In the genomic region with DNA sequence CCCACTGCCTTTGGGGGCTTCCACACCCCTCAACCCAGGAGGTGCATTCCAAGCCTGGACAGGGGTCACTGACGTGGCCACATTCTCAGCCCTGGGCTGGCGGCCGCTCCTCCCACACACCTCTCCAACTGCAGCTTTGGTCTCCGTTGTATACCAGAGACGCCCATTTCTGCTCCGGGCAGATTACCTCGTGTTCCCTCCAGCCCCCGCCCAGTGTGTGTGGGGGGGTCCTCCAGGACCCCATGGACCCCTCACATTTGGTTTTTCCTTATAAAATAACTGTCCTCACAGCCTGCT, we compare ENCODE assay signal across 10 cellular contexts. TPM values are rescaled to one million over a fixed set of nuclear protein-coding genes. Genes with fewer than 3 reads are reported as not detected.
DNase-seq lines count a peak whose midpoint lies in the region; ATAC-seq and TF ChIP-seq lines count a peak whose summit lies in the region.
"Had no signal": no experiment of that assay in that cellular context is flagged by ENCODE, and none has a peak within 500 bp of the region (broad histone marks: within the 10 kb centered on the region; RNA-seq: fewer than 3 reads in every experiment).

No MANE protein-coding gene starts in this region.

- CTCF ChIA-PET in CD8-positive, alpha-beta memory T cell (lab: Charles Lee): no interaction called here

- H3K27ac ChIP-seq in CD8-positive, alpha-beta memory T cell (ENCODE audit: low read depth, low read length): no peak overlapping the region
- no peak overlapping the region for H3K27ac ChIP-seq in HUES64 (ENCODE audit: low read depth, low read length)

- H3K36me3 Mint-ChIP-seq in CD8-positive, alpha-beta memory T cell: no peaks in the 10 kb centered on the region
- H3K36me3 Mint-ChIP-seq in chondrocyte (ENCODE audit: low read depth): no peaks in the 10 kb centered on the region
- H3K36me3 Mint-ChIP-seq in naive thymus-derived CD8-positive, alpha-beta T cell: no peaks in the 10 kb centered on the region

- peak overlapping the region; percentile 51 to 86 (median 70) for H3K4me3 Mint-ChIP-seq in CD8-positive, alpha-beta memory T cell
- peak overlapping the region; percentile 38 for H3K4me3 Mint-ChIP-seq in chondrocyte (ENCODE audit: unreplicated experiment)
- peak overlapping the region; percentile 49 to 90 (median 71) for H3K4me3 Mint-ChIP-seq in naive thymus-derived CD8-positive, alpha-beta T cell

- H3K4me3 ChIP-seq in CD8-positive, alpha-beta memory T cell (ENCODE audit: low read length): no peak overlapping the region
- H3K4me3 ChIP-seq in HUES64 (ENCODE audit: low read length): peak overlapping the region; percentile 89

- no peaks in the 10 kb centered on the region for H3K9me3 Mint-ChIP-seq in CD8-positive, alpha-beta memory T cell
- no peaks in the 10 kb centered on the region for H3K9me3 Mint-ChIP-seq in chondrocyte (ENCODE audit: low read depth)
- no peaks in the 10 kb centered on the region for H3K9me3 Mint-ChIP-seq in naive thymus-derived CD8-positive, alpha-beta T cell

- no peak overlapping the region for H3K9ac ChIP-seq in HUES64 (ENCODE audit: low read depth, low read length)

- peaks cover 19% of the 10 kb centered on the region for H3K4me1 ChIP-seq in CD8-positive, alpha-beta memory T cell (ENCODE audit: insufficient read depth, low read length)
- no peaks in the 10 kb centered on the region for H3K4me1 ChIP-seq in HUES64 (ENCODE audit: insufficient read depth, low read length)

- TF ChIP-seq CTCF in chondrocyte (IDR thresholded peaks at IDR 0.05): no peak

- DNase-seq in CD8-positive, alpha-beta memory T cell: no peak
- DNase-seq in chondrocyte (ENCODE audit: low spot score) (no peak), amygdala (lab: John Stamatoyannopoulos, UW) (no peak), NCI-H524 (lab: John Stamatoyannopoulos, UW) (no peak), RKO (ENCODE audit: low spot score) (no peak)
- DNase-seq in naive thymus-derived CD8-positive, alpha-beta T cell: no peak
- DNase-seq: cerebellar nuclear complex, OCI-M1 had no signal

- WGBS in HUES64: 54% methylated on average over 5 of the region's 8 CpGs

- H3K27me3 Mint-ChIP-seq in CD8-positive, alpha-beta memory T cell: peaks cover 4 to 5% of the 10 kb centered on the region in 2 donors
- no peaks in the 10 kb centered on the region for H3K27me3 Mint-ChIP-seq in chondrocyte (ENCODE audit: low read depth)
- peaks cover 0 to 10% (median 0%) of the 10 kb centered on the region in 5 donors for H3K27me3 Mint-ChIP-seq in naive thymus-derived CD8-positive, alpha-beta T cell

- H3K4me1 Mint-ChIP-seq in CD8-positive, alpha-beta memory T cell: peaks cover 0 to 20% (median 2%) of the 10 kb centered on the region in 3 donors
- peaks cover 6% of the 10 kb centered on the region for H3K4me1 Mint-ChIP-seq in chondrocyte (ENCODE audit: low read depth)
- peaks cover 9 to 23% (median 18%) of the 10 kb centered on the region in 4 donors for H3K4me1 Mint-ChIP-seq in naive thymus-derived CD8-positive, alpha-beta T cell

- H3K27me3 ChIP-seq in CD8-positive, alpha-beta memory T cell (ENCODE audit: insufficient read depth, low read length, poor library complexity, severe bottlenecking): no peaks in the 10 kb centered on the region
- H3K27me3 ChIP-seq in HUES64 (ENCODE audit: insufficient read depth, low read length): peaks cover 39% of the 10 kb centered on the region

- POLR2A ChIA-PET in CD8-positive, alpha-beta memory T cell (lab: Charles Lee): no interaction called here
- POLR2A ChIA-PET in naive thymus-derived CD8-positive, alpha-beta T cell (lab: Charles Lee): interaction anchor here (0.8 kb wide), 1 partner anchor 307 kb away, joined by 4 read pairs; a partner anchor contains a TSS

- no peak for ATAC-seq in naive thymus-derived CD8-positive, alpha-beta T cell
- ATAC-seq in HG02759 (IDR thresholded peaks at IDR 0.05; ENCODE audit: unreplicated experiment): no peak

- H3K27ac Mint-ChIP-seq in CD8-positive, alpha-beta memory T cell: peak overlapping the region in 2 of 8 donors; percentile 57 to 65
- H3K27ac Mint-ChIP-seq in chondrocyte (ENCODE audit: unreplicated experiment): no peak overlapping the region
- H3K27ac Mint-ChIP-seq in naive thymus-derived CD8-positive, alpha-beta T cell: peak overlapping the region in 4 of 10 donors; percentile 31 to 79 (median 56)

- no peaks in the 10 kb centered on the region for H3K36me3 ChIP-seq in CD8-positive, alpha-beta memory T cell (ENCODE audit: insufficient read depth, low read length)
- H3K36me3 ChIP-seq in HUES64 (ENCODE audit: insufficient read depth, low read length): no peaks in the 10 kb centered on the region

- H3K9me3 ChIP-seq in CD8-positive, alpha-beta memory T cell (ENCODE audit: low read length): no peaks in the 10 kb centered on the region
- H3K9me3 ChIP-seq in HUES64 (ENCODE audit: insufficient read depth, low read depth, low read length): no peaks in the 10 kb centered on the region

RNA-seq across cellular contexts. Expression of a gene that starts 6.1 kb away (rescaled TPM):
- not detected for total RNA-seq in CD8-positive, alpha-beta memory T cell
- not detected for polyA plus RNA-seq in CD8-positive, alpha-beta memory T cell
- polyA plus RNA-seq in HUES64 (2013, experiment 1 of 2): not detected
- polyA plus RNA-seq in HUES64 (2013, experiment 2 of 2): not detected
- not detected in 3 replicates for total RNA-seq in chondrocyte
- total RNA-seq in naive thymus-derived CD8-positive, alpha-beta T cell: not detected
- not detected for polyA plus RNA-seq in naive thymus-derived CD8-positive, alpha-beta T cell

RNA-seq across cellular contexts. Expression of a gene that starts 47.9 kb away (rescaled TPM):
- total RNA-seq in CD8-positive, alpha-beta memory T cell: 10 to 100 TPM; 18.7 to 20.8 TPM
- 7.9 TPM for polyA plus RNA-seq in CD8-positive, alpha-beta memory T cell
- polyA plus RNA-seq in HUES64 (2013, experiment 1 of 2): 9.8 TPM
- 13.0 TPM for polyA plus RNA-seq in HUES64 (2013, experiment 2 of 2)
- 9.2 to 15.1 TPM (median 9.2 TPM) in 3 replicates for total RNA-seq in chondrocyte
- 10 to 100 TPM; 24.9 to 26.5 TPM for total RNA-seq in naive thymus-derived CD8-positive, alpha-beta T cell
- polyA plus RNA-seq in naive thymus-derived CD8-positive, alpha-beta T cell: 10 to 100 TPM in 1 of 3 donors, 1 to 10 TPM in 2; 3.2 to 10.7 (median 6.2) TPM

RNA-seq across cellular contexts. Expression of a gene that starts 48.1 kb away (rescaled TPM):
- 1 to 10 TPM; 7.1 to 8.0 TPM for total RNA-seq in CD8-positive, alpha-beta memory T cell
- polyA plus RNA-seq in CD8-positive, alpha-beta memory T cell: not detected
- 58.7 TPM for polyA plus RNA-seq in HUES64 (2013, experiment 1 of 2)
- polyA plus RNA-seq in HUES64 (2013, experiment 2 of 2): 72.3 TPM
- 138 to 221 TPM (median 219 TPM) in 3 replicates for total RNA-seq in chondrocyte
- total RNA-seq in naive thymus-derived CD8-positive, alpha-beta T cell: 1 to 10 TPM; 6.2 to 6.4 TPM
- polyA plus RNA-seq in naive thymus-derived CD8-positive, alpha-beta T cell: under 1 TPM; 0.15 to 0.71 (median 0.47) TPM

RNA-seq across cellular contexts. Expression of a gene that starts 54.7 kb away (rescaled TPM):
- 10 to 100 TPM; 16.9 to 20.4 TPM for total RNA-seq in CD8-positive, alpha-beta memory T cell
- 250 TPM for polyA plus RNA-seq in CD8-positive, alpha-beta memory T cell
- polyA plus RNA-seq in HUES64 (2013, experiment 1 of 2): 24.5 TPM
- polyA plus RNA-seq in HUES64 (2013, experiment 2 of 2): 29.7 TPM
- 28.5 to 42.8 TPM (median 42.2 TPM) in 3 replicates for total RNA-seq in chondrocyte
- 10 to 100 TPM; 30.3 to 30.7 TPM for total RNA-seq in naive thymus-derived CD8-positive, alpha-beta T cell
- polyA plus RNA-seq in naive thymus-derived CD8-positive, alpha-beta T cell: 100 to 1,000 TPM; 133 to 220 (median 217) TPM

Comparison
In these comparisons a context has a peak if more than half of its experiments do, and no peak if none do; other contexts are left out.
1. RNA of a gene that starts 48.1 kb away (total RNA-seq): 138 to 221 TPM in chondrocyte; 7.1 to 8.0 TPM in CD8-positive, alpha-beta memory T cell and 6.2 to 6.4 TPM in naive thymus-derived CD8-positive, alpha-beta T cell; every median in the first group is over 10 times any median in the second.
2. Peak in every context shown above with its lines, with median percentiles within 50 percentile points of each other: H3K4me3 Mint-ChIP-seq.